ENCODE assay signal across 16 cellular contexts in genomic region chr5:73438048-73438896, GRCh38. TPM values are rescaled to one million over a fixed set of nuclear protein-coding genes. Genes with fewer than 3 reads are reported as not detected.
DNase-seq lines count a peak whose midpoint lies in the region; ATAC-seq and TF ChIP-seq lines count a peak whose summit lies in the region.
"Had no signal": no experiment of that assay in that cellular context is flagged by ENCODE, and none has a peak within 500 bp of the region (broad histone marks: within the 10 kb centered on the region; RNA-seq: fewer than 3 reads in every experiment).

No MANE protein-coding gene starts in this region.

- CTCF ChIA-PET in activated naive CD4-positive, alpha-beta T cell treated with anti-CD3 and anti-CD28 coated beads, Interleukin-2, amount 10 ng/mL, durations not matched to agents 7 days and 5 days (lab: Charles Lee): interaction anchor here (0.9 kb wide), 1 partner anchor 13 kb away, joined by 4 read pairs; no protein-coding TSS in a partner anchor

- H3K36me3 Mint-ChIP-seq in activated naive CD4-positive, alpha-beta T cell treated with anti-CD3 and anti-CD28 coated beads, Interleukin-2, amount 10 ng/mL, durations not matched to agents 7 days and 5 days: peaks cover 3% of the 10 kb centered on the region
- H3K36me3 Mint-ChIP-seq in glutamatergic neuron (ENCODE audit: unreplicated experiment): peaks cover 4% of the 10 kb centered on the region
- H3K36me3 Mint-ChIP-seq in stimulated activated effector memory CD8-positive, alpha-beta T cell treated with anti-CD3 and anti-CD28 coated beads, Interleukin-12 subunit alpha, Interleukin-12 subunit beta, amount 100 ng/mL, for 72 hours: no peaks in the 10 kb centered on the region

- peaks cover 18% of the 10 kb centered on the region for H3K4me1 ChIP-seq in SJSA1 (replicated peaks)
- H3K4me1 ChIP-seq: parathyroid adenoma had no signal

- H3K4me3 ChIP-seq in SJSA1: peak overlapping the region; percentile 44
- H3K4me3 ChIP-seq: lung had no signal

- H3K27me3 Mint-ChIP-seq in activated naive CD4-positive, alpha-beta T cell treated with anti-CD3 and anti-CD28 coated beads, Interleukin-2, amount 10 ng/mL, durations not matched to agents 7 days and 5 days: peaks cover 95% of the 10 kb centered on the region
- peaks cover 37% of the 10 kb centered on the region for H3K27me3 Mint-ChIP-seq in glutamatergic neuron (ENCODE audit: unreplicated experiment)

- DNase-seq in activated naive CD4-positive, alpha-beta T cell treated with anti-CD3 and anti-CD28 coated beads, Interleukin-2, amount 10 ng/mL, durations not matched to agents 7 days and 5 days: no peak
- DNase-seq in activated naive CD4-positive, alpha-beta T cell treated with anti-CD3 and anti-CD28 coated beads, Interleukin-2, amount 50 U/mL, for 16 hours: no peak
- no peak for DNase-seq in SJSA1 (ENCODE audit: low read depth in 1 of 2, low spot score in 2 of 2)
- no peak for DNase-seq in glutamatergic neuron
- peak in 1 of 2 donors; percentile 22 for DNase-seq in stimulated activated effector memory CD8-positive, alpha-beta T cell treated with anti-CD3 and anti-CD28 coated beads, Interleukin-12 subunit alpha, Interleukin-12 subunit beta, amount 100 ng/mL, for 72 hours (ENCODE audit: low spot score in 2 of 2)
- DNase-seq in iPS-NIHi7 (ENCODE audit: extremely low spot score): no peak
- DNase-seq in stimulated activated CD4-positive, alpha-beta T cell treated with anti-CD3 and anti-CD28 coated beads, Interleukin-4, amount 100 ng/mL, for 1 hour: no peak
- DNase-seq: activated CD8-positive, alpha-beta memory T cell treated with anti-CD3 and anti-CD28 coated beads, Interleukin-2, amount 50 U/mL, for 4 hours; anterior cingulate cortex; DMS79; effector CD8-positive, alpha-beta T cell; T-helper 9 cell had no signal

- H3K9me3 Mint-ChIP-seq in activated naive CD4-positive, alpha-beta T cell treated with anti-CD3 and anti-CD28 coated beads, Interleukin-2, amount 10 ng/mL, durations not matched to agents 7 days and 5 days: no peaks in the 10 kb centered on the region
- H3K9me3 Mint-ChIP-seq in glutamatergic neuron (ENCODE audit: unreplicated experiment): peaks cover 21% of the 10 kb centered on the region
- H3K9me3 Mint-ChIP-seq in stimulated activated effector memory CD8-positive, alpha-beta T cell treated with anti-CD3 and anti-CD28 coated beads, Interleukin-12 subunit alpha, Interleukin-12 subunit beta, amount 100 ng/mL, for 72 hours: no peaks in the 10 kb centered on the region

- H3K27ac ChIP-seq in SJSA1: peak overlapping the region; percentile 72
- H3K27ac ChIP-seq: parathyroid adenoma had no signal

- peak overlapping the region; percentile 59 for H3K27ac Mint-ChIP-seq in activated naive CD4-positive, alpha-beta T cell treated with anti-CD3 and anti-CD28 coated beads, Interleukin-2, amount 10 ng/mL, durations not matched to agents 7 days and 5 days
- no peak overlapping the region for H3K27ac Mint-ChIP-seq in glutamatergic neuron (ENCODE audit: unreplicated experiment)
- no peak overlapping the region for H3K27ac Mint-ChIP-seq in stimulated activated effector memory CD8-positive, alpha-beta T cell treated with anti-CD3 and anti-CD28 coated beads, Interleukin-12 subunit alpha, Interleukin-12 subunit beta, amount 100 ng/mL, for 72 hours

- no peak for TF ChIP-seq CTCF in glutamatergic neuron (IDR thresholded peaks at IDR 0.05; ENCODE audit: partially characterized antibody, unreplicated experiment)

- peaks cover 11% of the 10 kb centered on the region for H3K4me1 Mint-ChIP-seq in activated naive CD4-positive, alpha-beta T cell treated with anti-CD3 and anti-CD28 coated beads, Interleukin-2, amount 10 ng/mL, durations not matched to agents 7 days and 5 days
- H3K4me1 Mint-ChIP-seq in glutamatergic neuron (ENCODE audit: low read depth, unreplicated experiment): peaks cover 7% of the 10 kb centered on the region
- no peaks in the 10 kb centered on the region for H3K4me1 Mint-ChIP-seq in stimulated activated effector memory CD8-positive, alpha-beta T cell treated with anti-CD3 and anti-CD28 coated beads, Interleukin-12 subunit alpha, Interleukin-12 subunit beta, amount 100 ng/mL, for 72 hours

- H3K27me3 ChIP-seq in SJSA1 (replicated peaks): no peaks in the 10 kb centered on the region

- H3K9me3 ChIP-seq in SJSA1 (replicated peaks): no peaks in the 10 kb centered on the region
- H3K9me3 ChIP-seq: Peyer's patch had no signal

- H3K4me3 Mint-ChIP-seq in activated naive CD4-positive, alpha-beta T cell treated with anti-CD3 and anti-CD28 coated beads, Interleukin-2, amount 10 ng/mL, durations not matched to agents 7 days and 5 days: peak overlapping the region; percentile 10
- peak overlapping the region; percentile 76 for H3K4me3 Mint-ChIP-seq in glutamatergic neuron (ENCODE audit: unreplicated experiment)
- peak overlapping the region; percentile 70 for H3K4me3 Mint-ChIP-seq in stimulated activated effector memory CD8-positive, alpha-beta T cell treated with anti-CD3 and anti-CD28 coated beads, Interleukin-12 subunit alpha, Interleukin-12 subunit beta, amount 100 ng/mL, for 72 hours

- H3K36me3 ChIP-seq in SJSA1: no peaks in the 10 kb centered on the region
- H3K36me3 ChIP-seq: Peyer's patch had no signal

- ATAC-seq in stimulated activated effector memory CD8-positive, alpha-beta T cell treated with anti-CD3 and anti-CD28 coated beads, Interleukin-12 subunit alpha, Interleukin-12 subunit beta, amount 100 ng/mL, for 72 hours: no peak
- no peak for ATAC-seq in HG03378 (IDR thresholded peaks at IDR 0.05; ENCODE audit: unreplicated experiment)

RNA-seq across cellular contexts. Expression of gene FOXD1, which starts 10.3 kb away (rescaled TPM):
- 10.4 and 11.2 TPM in 2 replicates for total RNA-seq in SJSA1 (2014; rRNA removed; shearing (Covaris generic))
- 2.8 TPM for total RNA-seq in glutamatergic neuron (ENCODE audit: unreplicated experiment)

RNA-seq across cellular contexts. Expression of gene BTF3, which starts 60.0 kb away (rescaled TPM):
- 309 and 496 TPM in 2 replicates for total RNA-seq in SJSA1 (2014; rRNA removed; shearing (Covaris generic))
- 347 TPM for total RNA-seq in glutamatergic neuron (ENCODE audit: unreplicated experiment)

Comparison
In these comparisons a context has a peak if more than half of its experiments do, and no peak if none do; other contexts are left out.
1. H3K4me3 Mint-ChIP-seq: peak in every context shown above with its lines; median percentile 76 in glutamatergic neuron; 70 in stimulated activated effector memory CD8-positive, alpha-beta T cell treated with anti-CD3 and anti-CD28 coated beads, Interleukin-12 subunit alpha, Interleukin-12 subunit beta, amount 100 ng/mL, for 72 hours; 10 in activated naive CD4-positive, alpha-beta T cell treated with anti-CD3 and anti-CD28 coated beads, Interleukin-2, amount 10 ng/mL, durations not matched to agents 7 days and 5 days.